In genomic region chr6:158661156-158661555, GRCh38 we compare ENCODE assay signal across 15 cellular contexts. TPM values are rescaled to one million over a fixed set of nuclear protein-coding genes. Genes with fewer than 3 reads are reported as not detected.
DNase-seq lines count a peak whose midpoint lies in the region; ATAC-seq, FAIRE-seq and TF ChIP-seq lines count a peak whose summit lies in the region.
"Had no signal": no experiment of that assay in that cellular context is flagged by ENCODE, and none has a peak within 500 bp of the region (broad histone marks: within the 10 kb centered on the region; RNA-seq: fewer than 3 reads in every experiment).

No MANE protein-coding gene starts in this region.

- no peak overlapping the region for H2BK120ac ChIP-seq in H9 (ENCODE audit: low read depth, low read length, poor library complexity, severe bottlenecking)

- no peak overlapping the region for H2AK5ac ChIP-seq in H9 (ENCODE audit: insufficient read length, low read length)

- H3K9ac ChIP-seq in H9 (ENCODE audit: extremely low read depth, insufficient read length, low read length) (no peak overlapping the region), mammary epithelial cell (ENCODE audit: insufficient read depth, low read length) (no peak overlapping the region)

- no peak overlapping the region for H2BK5ac ChIP-seq in H9 (ENCODE audit: insufficient read length, low read length)

- H3K27ac Mint-ChIP-seq in H9: no peak overlapping the region
- peak overlapping the region in 7 of 9 donors; percentile 50 to 97 (median 93) for H3K27ac Mint-ChIP-seq in naive thymus-derived CD4-positive, alpha-beta T cell
- no peak overlapping the region for H3K27ac Mint-ChIP-seq in activated CD8-positive, alpha-beta T cell treated with anti-CD3 and anti-CD28 coated beads for 36 hours
- no peak overlapping the region for H3K27ac Mint-ChIP-seq in activated T-cell treated with anti-CD3 and anti-CD28 coated beads, Interleukin-2, amount 50 U/mL, for 72 hours
- H3K27ac Mint-ChIP-seq: activated CD4-positive, alpha-beta memory T cell treated with anti-CD3 and anti-CD28 coated beads, Interleukin-2, amount 10 ng/mL, durations not matched to agents 7 days and 5 days; activated T-helper 17 cell treated with anti-CD3 and anti-CD28 coated beads, Interleukin-2, amount 50 U/mL, for 72 hours; B cell had no signal

- dilution Hi-C loops in mammary epithelial cell (cut with HindIII; ENCODE audit: low sequenced_read_pairs): no loop called here

- H4K20me1 ChIP-seq in H9 (ENCODE audit: control insufficient read depth, insufficient read depth, insufficient read length): peaks cover 2% of the 10 kb centered on the region
- no peaks in the 10 kb centered on the region for H4K20me1 ChIP-seq in mammary epithelial cell (ENCODE audit: insufficient read depth, low read length)

- CTCF ChIA-PET in mammary epithelial cell (lab: Charles Lee; ENCODE audit: low non-redundant PET): no interaction called here
- CTCF ChIA-PET in naive thymus-derived CD4-positive, alpha-beta T cell (lab: Charles Lee): interaction anchor here (1.1 to 6.7 kb wide), 2 partner anchors 28 to 31 kb away, joined by 3 to 107 read pairs; no protein-coding TSS in a partner anchor
- CTCF ChIA-PET in activated CD8-positive, alpha-beta T cell treated with anti-CD3 and anti-CD28 coated beads for 36 hours (lab: Charles Lee): interaction anchor here (1.0 to 5.3 kb wide), 8 partner anchors 10 to 447 kb away, joined by 3 to 55 read pairs (median 4); partner anchors contain the start of genes DYNLT1 and SYTL3

- H3K4me2 ChIP-seq in H9 (ENCODE audit: insufficient read depth, insufficient read length, low read length): no peak overlapping the region
- no peak overlapping the region for H3K4me2 ChIP-seq in mammary epithelial cell (ENCODE audit: insufficient read depth, low read depth, low read length)

- no peaks in the 10 kb centered on the region for H3K9me3 Mint-ChIP-seq in H9
- no peaks in the 10 kb centered on the region for H3K9me3 Mint-ChIP-seq in naive thymus-derived CD4-positive, alpha-beta T cell
- no peaks in the 10 kb centered on the region for H3K9me3 Mint-ChIP-seq in activated CD8-positive, alpha-beta T cell treated with anti-CD3 and anti-CD28 coated beads for 36 hours
- H3K9me3 Mint-ChIP-seq in activated T-cell treated with anti-CD3 and anti-CD28 coated beads, Interleukin-2, amount 50 U/mL, for 72 hours: no peaks in the 10 kb centered on the region
- H3K9me3 Mint-ChIP-seq: activated CD4-positive, alpha-beta memory T cell treated with anti-CD3 and anti-CD28 coated beads, Interleukin-2, amount 10 ng/mL, durations not matched to agents 7 days and 5 days; activated T-helper 17 cell treated with anti-CD3 and anti-CD28 coated beads, Interleukin-2, amount 50 U/mL, for 72 hours had no signal

- no peaks in the 10 kb centered on the region for H3K4me1 ChIP-seq in H9 (ENCODE audit: insufficient read depth, low read length)
- no peaks in the 10 kb centered on the region for H3K4me1 ChIP-seq in mammary epithelial cell (ENCODE audit: insufficient read depth, low read length)
- peaks cover under 1 to 31% of the 10 kb centered on the region in 2 donors for H3K4me1 ChIP-seq in naive thymus-derived CD4-positive, alpha-beta T cell (ENCODE audit: control insufficient read depth in 2 of 2, insufficient read depth in 2 of 2, low read length in 2 of 2)

- H3K4me1 Mint-ChIP-seq in H9: peaks cover 23 to 26% of the 10 kb centered on the region in 2 experiments
- H3K4me1 Mint-ChIP-seq in naive thymus-derived CD4-positive, alpha-beta T cell: peaks cover 7 to 71% (median 55%) of the 10 kb centered on the region in 7 donors
- H3K4me1 Mint-ChIP-seq in activated CD8-positive, alpha-beta T cell treated with anti-CD3 and anti-CD28 coated beads for 36 hours (ENCODE audit: low read depth): peaks cover 46% of the 10 kb centered on the region
- peaks cover 62% of the 10 kb centered on the region for H3K4me1 Mint-ChIP-seq in activated T-cell treated with anti-CD3 and anti-CD28 coated beads, Interleukin-2, amount 50 U/mL, for 72 hours (ENCODE audit: low read depth)

- DNase-seq in COLO668 (lab: John Stamatoyannopoulos, UW; ENCODE audit: unreplicated experiment): peak; percentile 20
- DNase-seq in H9: no peak
- no peak for DNase-seq in mammary epithelial cell
- DNase-seq in naive thymus-derived CD4-positive, alpha-beta T cell: no peak
- no peak for DNase-seq in activated CD8-positive, alpha-beta T cell treated with anti-CD3 and anti-CD28 coated beads for 36 hours
- no peak for DNase-seq in activated T-cell treated with anti-CD3 and anti-CD28 coated beads, Interleukin-2, amount 50 U/mL, for 72 hours
- no peak for DNase-seq in GM12892 (ENCODE audit: insufficient read length)
- DNase-seq: activated CD4-positive, alpha-beta memory T cell treated with anti-CD3 and anti-CD28 coated beads, Interleukin-2, amount 10 ng/mL, durations not matched to agents 7 days and 5 days; effector CD8-positive, alpha-beta T cell; H7; hypothalamus; KBM-7; ovary had no signal

- H3K14ac ChIP-seq in H9 (ENCODE audit: insufficient read depth, low read length): no peak overlapping the region

- H3K27me3 Mint-ChIP-seq in H9 (ENCODE audit: low read depth): peaks cover 9% of the 10 kb centered on the region
- no peaks in the 10 kb centered on the region for H3K27me3 Mint-ChIP-seq in naive thymus-derived CD4-positive, alpha-beta T cell
- no peaks in the 10 kb centered on the region for H3K27me3 Mint-ChIP-seq in activated CD8-positive, alpha-beta T cell treated with anti-CD3 and anti-CD28 coated beads for 36 hours
- no peaks in the 10 kb centered on the region for H3K27me3 Mint-ChIP-seq in activated T-cell treated with anti-CD3 and anti-CD28 coated beads, Interleukin-2, amount 50 U/mL, for 72 hours (ENCODE audit: low read depth)
- H3K27me3 Mint-ChIP-seq: activated CD4-positive, alpha-beta memory T cell treated with anti-CD3 and anti-CD28 coated beads, Interleukin-2, amount 10 ng/mL, durations not matched to agents 7 days and 5 days; activated T-helper 17 cell treated with anti-CD3 and anti-CD28 coated beads, Interleukin-2, amount 50 U/mL, for 72 hours had no signal

- H3K27me3 ChIP-seq in H9 (ENCODE audit: insufficient read depth, low read length) (no peaks in the 10 kb centered on the region), mammary epithelial cell (ENCODE audit: insufficient read depth, low read length) (no peaks in the 10 kb centered on the region)
- no peaks in the 10 kb centered on the region for H3K27me3 ChIP-seq in naive thymus-derived CD4-positive, alpha-beta T cell (ENCODE audit: control insufficient read depth in 2 of 2, insufficient read depth in 2 of 2, low read length in 2 of 2)
- H3K27me3 ChIP-seq: ovary had no signal

- FAIRE-seq in GM12892 (lab: Jason Lieb, UNC): no peak

- no peak overlapping the region for H3K56ac ChIP-seq in H9 (ENCODE audit: insufficient read length, low read depth, low read length)

- H3K23me2 ChIP-seq in H9 (ENCODE audit: insufficient read length, low read depth, low read length, poor library complexity, severe bottlenecking): no peaks in the 10 kb centered on the region

- H4K8ac ChIP-seq in H9 (replicated peaks; ENCODE audit: insufficient read length, low read depth, low read length): no peak overlapping the region

- no CpG with 5 or more reads among the region's 3 CpGs for WGBS in H9 (ENCODE audit: extremely low coverage, insufficient read length, low lambda C conversion rate)
- 33% methylated on average over 3 of the region's 3 CpGs for WGBS in mammary epithelial cell (ENCODE audit: low coverage, missing lambda C conversion rate)

- no peaks in the 10 kb centered on the region for H3K36me3 ChIP-seq in mammary epithelial cell (ENCODE audit: insufficient read depth, low read length)
- peaks cover 6 to 19% (median 9%) of the 10 kb centered on the region in 3 experiments for H3K36me3 ChIP-seq in naive thymus-derived CD4-positive, alpha-beta T cell (ENCODE audit: control insufficient read depth in 2 of 3, insufficient read depth in 3 of 3, low read length in 3 of 3)
- H3K36me3 ChIP-seq: ovary had no signal

- H4K5ac ChIP-seq in H9 (ENCODE audit: insufficient read length, low read depth, low read length): no peak overlapping the region

- TF ChIP-seq CTCF in H9 (conservative IDR thresholded peaks at IDR 0.05): peak; percentile 47
- TF ChIP-seq CTCF in mammary epithelial cell (conservative IDR thresholded peaks at IDR 0.05 in 1 of 2, IDR thresholded peaks at IDR 0.05 in 1 of 2; ENCODE audit: extremely low read depth in 1 of 2, insufficient read depth in 1 of 2, low read depth in 1 of 2, low read length in 2 of 2): peak; percentile 29 to 30
- no peak for TF ChIP-seq CTCF in activated CD8-positive, alpha-beta T cell treated with anti-CD3 and anti-CD28 coated beads for 36 hours (IDR thresholded peaks at IDR 0.05)

- no peak overlapping the region for H3K4me3 ChIP-seq in mammary epithelial cell (replicated peaks in 1 of 3; ENCODE audit: insufficient read depth in 1 of 3, low read depth in 2 of 3, low read length in 3 of 3)
- H3K4me3 ChIP-seq in naive thymus-derived CD4-positive, alpha-beta T cell (ENCODE audit: low read length): no peak overlapping the region
- H3K4me3 ChIP-seq: ovary had no signal

- H2BK15ac ChIP-seq in H9 (ENCODE audit: low read depth, low read length): no peak overlapping the region

- H3K9me3 ChIP-seq in H9 (ENCODE audit: control insufficient read depth, low read depth, low read length): no peaks in the 10 kb centered on the region
- H3K9me3 ChIP-seq in mammary epithelial cell (replicated peaks; ENCODE audit: insufficient read depth, low read length): no peaks in the 10 kb centered on the region
- no peaks in the 10 kb centered on the region for H3K9me3 ChIP-seq in naive thymus-derived CD4-positive, alpha-beta T cell (ENCODE audit: control insufficient read depth in 2 of 3, low read length in 3 of 3)
- H3K9me3 ChIP-seq: ovary had no signal

- H4K91ac ChIP-seq in H9 (ENCODE audit: insufficient read length, low read depth, low read length): no peak overlapping the region

- H3K4me3 Mint-ChIP-seq in H9: no peak overlapping the region
- peak overlapping the region in 5 of 10 donors; percentile 70 to 77 (median 75) for H3K4me3 Mint-ChIP-seq in naive thymus-derived CD4-positive, alpha-beta T cell
- H3K4me3 Mint-ChIP-seq in activated CD8-positive, alpha-beta T cell treated with anti-CD3 and anti-CD28 coated beads for 36 hours: no peak overlapping the region
- no peak overlapping the region for H3K4me3 Mint-ChIP-seq in activated T-cell treated with anti-CD3 and anti-CD28 coated beads, Interleukin-2, amount 50 U/mL, for 72 hours
- H3K4me3 Mint-ChIP-seq: activated CD4-positive, alpha-beta memory T cell treated with anti-CD3 and anti-CD28 coated beads, Interleukin-2, amount 10 ng/mL, durations not matched to agents 7 days and 5 days; activated T-helper 17 cell treated with anti-CD3 and anti-CD28 coated beads, Interleukin-2, amount 50 U/mL, for 72 hours; B cell had no signal

- no TSS peak for BruUV-seq in mammary epithelial cell (replicated peaks; lab: Mats Ljungman, UMichigan)

- no peak overlapping the region for H2BK12ac ChIP-seq in H9 (ENCODE audit: insufficient read length, low read depth, low read length)

- H3K23ac ChIP-seq in H9 (ENCODE audit: insufficient read length, low read depth, low read length): no peak overlapping the region

- no peak overlapping the region for H3K18ac ChIP-seq in H9 (ENCODE audit: insufficient read length, low read depth, low read length)

- H3K79me1 ChIP-seq in H9 (ENCODE audit: insufficient read depth, low read depth, low read length, poor library complexity, severe bottlenecking): no peaks in the 10 kb centered on the region

- H2BK20ac ChIP-seq in H9 (ENCODE audit: low read depth, low read length, poor library complexity, severe bottlenecking): no peak overlapping the region

- ATAC-seq in naive thymus-derived CD4-positive, alpha-beta T cell: no peak
- no peak for ATAC-seq in activated CD8-positive, alpha-beta T cell treated with anti-CD3 and anti-CD28 coated beads for 36 hours
- ATAC-seq in activated T-cell treated with anti-CD3 and anti-CD28 coated beads, Interleukin-2, amount 50 U/mL, for 72 hours (replicated peaks in 1 of 2): no peak

- H3K4ac ChIP-seq in H9 (ENCODE audit: low read depth, low read length): no peak overlapping the region

- intact Hi-C loops in mammary epithelial cell (cut with micrococcal nuclease): no loop called here
- intact Hi-C loops in naive thymus-derived CD4-positive, alpha-beta T cell (cut with micrococcal nuclease): loop anchor here (2.0 to 5.0 kb wide), 3 partner anchors 16 to 34 kb away; partner anchors contain the start of gene DYNLT1 (in 1 of the 2)
- intact Hi-C loops in activated CD8-positive, alpha-beta T cell treated with anti-CD3 and anti-CD28 coated beads for 36 hours (cut with micrococcal nuclease): no loop called here

- no peak overlapping the region for H3T11ph ChIP-seq in H9 (ENCODE audit: low read length)

- POLR2A ChIA-PET in naive thymus-derived CD4-positive, alpha-beta T cell (lab: Charles Lee): interaction anchor here (0.6 to 5.9 kb wide), 5 partner anchors 16 to 301 kb away, joined by 4 to 59 read pairs (median 9); partner anchors contain the start of gene DYNLT1
- POLR2A ChIA-PET in activated CD8-positive, alpha-beta T cell treated with anti-CD3 and anti-CD28 coated beads for 36 hours (lab: Charles Lee): interaction anchor here (1.2 to 6.9 kb wide), 5 partner anchors 8 to 18 kb away, joined by 3 to 65 read pairs (median 3); partner anchors contain the start of genes DYNLT1 and SYTL3

- no peaks in the 10 kb centered on the region for H3K79me2 ChIP-seq in H9 (ENCODE audit: insufficient read depth, low read length)
- no peaks in the 10 kb centered on the region for H3K79me2 ChIP-seq in mammary epithelial cell (ENCODE audit: insufficient read depth, low read length)

- no peaks in the 10 kb centered on the region for H3K36me3 Mint-ChIP-seq in H9 (ENCODE audit: insufficient read depth in 1 of 3, low read depth in 3 of 3)
- H3K36me3 Mint-ChIP-seq in naive thymus-derived CD4-positive, alpha-beta T cell: peaks cover 0 to 34% (median 18%) of the 10 kb centered on the region in 5 donors
- H3K36me3 Mint-ChIP-seq in activated CD8-positive, alpha-beta T cell treated with anti-CD3 and anti-CD28 coated beads for 36 hours (ENCODE audit: low read depth): peaks cover 80% of the 10 kb centered on the region
- peaks cover 21 to 48% of the 10 kb centered on the region in 2 donors for H3K36me3 Mint-ChIP-seq in activated T-cell treated with anti-CD3 and anti-CD28 coated beads, Interleukin-2, amount 50 U/mL, for 72 hours (ENCODE audit: insufficient read depth in 2 of 2)

- H2AFZ ChIP-seq in H9 (ENCODE audit: low read length): no peak overlapping the region
- H2AFZ ChIP-seq in mammary epithelial cell (ENCODE audit: low read depth, low read length): no peak overlapping the region

- H3K27ac ChIP-seq in H9 (ENCODE audit: insufficient read length, low read depth, low read length) (no peak overlapping the region), mammary epithelial cell (ENCODE audit: insufficient read depth, low read depth, low read length) (no peak overlapping the region)
- peak overlapping the region; percentile 54 for H3K27ac ChIP-seq in naive thymus-derived CD4-positive, alpha-beta T cell (ENCODE audit: low read depth, low read length)
- H3K27ac ChIP-seq: ovary had no signal

- in situ Hi-C loops in mammary epithelial cell (cut with MboI; ENCODE audit: low sequenced_read_pairs in 2 of 2): no loop called here

- no peak for TF ChIP-seq POLR2A in GM12892 (IDR thresholded peaks at IDR 0.05; ENCODE audit: low read depth, low read length)

RNA-seq across cellular contexts. Expression of gene SYTL3, which starts 11.3 kb away (rescaled TPM):
- total RNA-seq in H9 (2021) (0.09 and 0.20 TPM in 2 replicates), mammary epithelial cell (1 to 10 TPM; 1.5 to 1.7 TPM)
- polyA plus RNA-seq in mammary epithelial cell: 0.87 TPM
- polyA minus RNA-seq in mammary epithelial cell: 0.21 TPM
- total RNA-seq in naive thymus-derived CD4-positive, alpha-beta T cell: 10 to 100 TPM; 25.8 to 67.0 (median 31.1) TPM
- polyA plus RNA-seq in naive thymus-derived CD4-positive, alpha-beta T cell: 10 to 100 TPM; 13.4 to 27.3 TPM
- total RNA-seq in activated CD8-positive, alpha-beta T cell treated with anti-CD3 and anti-CD28 coated beads for 36 hours: 100 to 1,000 TPM; 151 to 163 TPM
- total RNA-seq in activated T-cell treated with anti-CD3 and anti-CD28 coated beads, Interleukin-2, amount 50 U/mL, for 72 hours: 100 to 1,000 TPM; 267 to 353 TPM
- 4.7 TPM for polyA plus RNA-seq in GM12892 (2012; ENCODE audit: missing spikeins)

RNA-seq across cellular contexts. Expression of gene DYNLT1, which starts 16.6 kb away (rescaled TPM):
- total RNA-seq in H9 (2021) (105 and 117 TPM in 2 replicates), mammary epithelial cell (100 to 1,000 TPM in 1 of 2 donors, 10 to 100 TPM in 1; 51.8 to 129 TPM)
- polyA plus RNA-seq in mammary epithelial cell: 211 TPM
- polyA minus RNA-seq in mammary epithelial cell: 199 TPM
- total RNA-seq in naive thymus-derived CD4-positive, alpha-beta T cell: 100 to 1,000 TPM in 2 of 5 experiments, 10 to 100 TPM in 3; 66.4 to 122 (median 75.9) TPM
- 10 to 100 TPM; 81.6 to 95.6 TPM for polyA plus RNA-seq in naive thymus-derived CD4-positive, alpha-beta T cell
- total RNA-seq in activated CD8-positive, alpha-beta T cell treated with anti-CD3 and anti-CD28 coated beads for 36 hours: 10 to 100 TPM; 94.3 to 98.3 TPM
- 100 to 1,000 TPM; 111 to 127 TPM for total RNA-seq in activated T-cell treated with anti-CD3 and anti-CD28 coated beads, Interleukin-2, amount 50 U/mL, for 72 hours
- 64.4 TPM for polyA plus RNA-seq in GM12892 (2012; ENCODE audit: missing spikeins)

Comparison
In these comparisons a context has a peak if more than half of its experiments do, and no peak if none do; other contexts are left out.
1. H3K27ac Mint-ChIP-seq: peak in naive thymus-derived CD4-positive, alpha-beta T cell (7 of 9); none in H9 (0 of 3), activated CD8-positive, alpha-beta T cell treated with anti-CD3 and anti-CD28 coated beads for 36 hours (single experiment) and activated T-cell treated with anti-CD3 and anti-CD28 coated beads, Interleukin-2, amount 50 U/mL, for 72 hours (single experiment).
2. RNA of gene SYTL3, which starts 11.3 kb away (total RNA-seq): 267 to 353 TPM in activated T-cell treated with anti-CD3 and anti-CD28 coated beads, Interleukin-2, amount 50 U/mL, for 72 hours, 151 to 163 TPM in activated CD8-positive, alpha-beta T cell treated with anti-CD3 and anti-CD28 coated beads for 36 hours and 25.8 to 67.0 TPM in naive thymus-derived CD4-positive, alpha-beta T cell; 1.5 to 1.7 TPM in mammary epithelial cell and 0.09 to 0.20 TPM in H9; every median in the first group is over 4 times any median in the second.
3. intact Hi-C loops: an anchor here in naive thymus-derived CD4-positive, alpha-beta T cell (2.0 to 5.0 kb wide); none called in mammary epithelial cell and activated CD8-positive, alpha-beta T cell treated with anti-CD3 and anti-CD28 coated beads for 36 hours.